Comparison of ENCODE assay signal across 18 cellular contexts in the genomic region with DNA sequence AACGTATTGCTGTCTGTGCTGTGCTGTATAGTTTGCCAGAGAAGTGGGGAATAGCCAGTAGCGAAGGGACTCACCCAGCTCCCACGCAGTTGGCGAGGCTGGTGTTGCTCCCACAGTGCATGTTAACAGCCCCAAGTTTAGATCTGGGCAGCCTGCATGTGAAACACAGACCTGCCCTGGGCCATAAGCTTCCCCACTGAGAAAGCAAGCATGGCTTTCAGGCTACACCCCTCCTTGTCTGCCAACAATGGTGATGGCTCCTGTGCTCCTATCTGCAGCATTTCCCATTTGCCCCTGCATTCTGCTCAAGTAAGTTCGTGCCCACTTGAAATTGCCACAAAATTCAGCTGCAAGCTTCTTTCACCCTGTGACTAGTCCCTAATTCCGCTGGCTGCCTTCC.
"Had no signal": no experiment of that assay in that cellular context is flagged by ENCODE, and none has a peak within 500 bp of the region (broad histone marks: within the 10 kb centered on the region; RNA-seq: fewer than 3 reads in every experiment).

No MANE protein-coding gene starts in this region.

- H3K27ac ChIP-seq: esophagus squamous epithelium, gastroesophageal sphincter, left lung, lower lobe of right lung, neutrophil, sigmoid colon, skin epidermis, uterus had no signal

- H3K27me3 Mint-ChIP-seq: dendritic cell treated with granulocyte-macrophage colony-stimulating factor and Interleukin-4, amounts not matched to agents 40 ng/mL and 50 ng/mL, for 4 days; effector memory CD8-positive, alpha-beta T cell; naive B cell; type B pancreatic cell had no signal

- H3K9me3 ChIP-seq: esophagus squamous epithelium, gastroesophageal sphincter, left lung, lower lobe of right lung, neutrophil, sigmoid colon, uterus had no signal

- H3K27ac Mint-ChIP-seq: dendritic cell treated with granulocyte-macrophage colony-stimulating factor and Interleukin-4, amounts not matched to agents 40 ng/mL and 50 ng/mL, for 4 days; effector memory CD8-positive, alpha-beta T cell; immature natural killer cell; nephron; type B pancreatic cell had no signal

- H3K36me3 ChIP-seq: uterus had no signal

- H3K4me1 ChIP-seq: gastroesophageal sphincter, left lung, lower lobe of right lung, sigmoid colon, uterus had no signal

- H3K27me3 ChIP-seq: esophagus squamous epithelium, gastroesophageal sphincter, left lung, neutrophil, sigmoid colon, uterus had no signal

- H3K4me3 ChIP-seq: esophagus squamous epithelium, gastroesophageal sphincter, left lung, lower lobe of right lung, sigmoid colon, skin epidermis, uterus had no signal

- DNase-seq: effector memory CD8-positive, alpha-beta T cell; esophagus squamous epithelium; glutamatergic neuron; immature natural killer cell; lower lobe of right lung; mesenchymal stem cell; naive B cell; sigmoid colon; stimulated activated CD4-positive, alpha-beta T cell treated with anti-CD3 and anti-CD28 coated beads, Interleukin-2, amount 100 ng/mL, for 24 hours; stimulated activated naive CD4-positive, alpha-beta T cell treated with Interleukin-2 at 50 U/mL for 16 hours; uterus had no signal

- H3K4me1 Mint-ChIP-seq: nephron had no signal

- H3K9me3 Mint-ChIP-seq: dendritic cell treated with granulocyte-macrophage colony-stimulating factor and Interleukin-4, amounts not matched to agents 40 ng/mL and 50 ng/mL, for 4 days; effector memory CD8-positive, alpha-beta T cell; type B pancreatic cell had no signal

- H3K4me3 Mint-ChIP-seq: dendritic cell treated with granulocyte-macrophage colony-stimulating factor and Interleukin-4, amounts not matched to agents 40 ng/mL and 50 ng/mL, for 4 days; effector memory CD8-positive, alpha-beta T cell; immature natural killer cell; nephron; type B pancreatic cell had no signal

- ATAC-seq: effector memory CD8-positive, alpha-beta T cell; gastroesophageal sphincter; lower lobe of right lung had no signal
